ENCODE assay signal across 7 cellular contexts in the genomic region with DNA sequence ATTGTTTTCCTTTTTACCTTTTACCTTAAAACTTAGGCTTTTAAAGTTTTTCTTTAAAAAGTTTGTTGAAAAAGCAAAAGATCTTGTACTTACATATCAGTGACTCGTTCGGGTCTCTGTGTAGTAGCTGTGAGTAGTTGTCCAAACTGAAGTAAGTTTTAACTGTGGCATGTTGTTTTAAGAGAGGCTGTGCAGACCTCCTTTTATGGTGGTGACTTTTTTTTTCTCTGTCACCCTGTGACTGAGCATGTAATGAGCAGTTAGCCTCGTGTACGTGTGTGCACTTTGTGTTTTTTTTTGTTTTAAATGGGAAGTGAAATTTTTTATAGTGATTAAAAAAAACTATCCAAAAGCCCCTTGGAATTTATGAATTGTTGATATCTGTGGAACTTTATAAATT. TPM values are rescaled to one million over a fixed set of nuclear protein-coding genes. Genes with fewer than 3 reads are reported as not detected.
DNase-seq lines count a peak whose midpoint lies in the region; ATAC-seq, FAIRE-seq and TF ChIP-seq lines count a peak whose summit lies in the region.

A gene with protein sequence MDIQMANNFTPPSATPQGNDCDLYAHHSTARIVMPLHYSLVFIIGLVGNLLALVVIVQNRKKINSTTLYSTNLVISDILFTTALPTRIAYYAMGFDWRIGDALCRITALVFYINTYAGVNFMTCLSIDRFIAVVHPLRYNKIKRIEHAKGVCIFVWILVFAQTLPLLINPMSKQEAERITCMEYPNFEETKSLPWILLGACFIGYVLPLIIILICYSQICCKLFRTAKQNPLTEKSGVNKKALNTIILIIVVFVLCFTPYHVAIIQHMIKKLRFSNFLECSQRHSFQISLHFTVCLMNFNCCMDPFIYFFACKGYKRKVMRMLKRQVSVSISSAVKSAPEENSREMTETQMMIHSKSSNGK (minus strand): TSS at position 153 of the 400 bp plus-strand sequence. CDS start 11,254 bp downstream, outside the sequence.

- POLR2A ChIA-PET in endothelial cell of umbilical vein (lab: Charles Lee): no interaction called here

- peak within 1 kb of the TSS; percentile 84 for H3K4me3 ChIP-seq in OCI-LY3 (ENCODE audit: low read length)
- H3K4me3 ChIP-seq in endothelial cell of umbilical vein (replicated peaks in 1 of 3; ENCODE audit: insufficient read depth in 1 of 3, low read depth in 1 of 3, low read length in 3 of 3): no peak within 1 kb of the TSS
- no peak within 1 kb of the TSS for H3K4me3 ChIP-seq in parathyroid adenoma (ENCODE audit: low read depth, low read length)

- ATAC-seq in GM18909 (IDR thresholded peaks at IDR 0.05; ENCODE audit: poor library complexity, unreplicated experiment): peak; percentile 65
- ATAC-seq in HG02763 (IDR thresholded peaks at IDR 0.05; ENCODE audit: unreplicated experiment): peak; percentile 56

- no peak for FAIRE-seq in endothelial cell of umbilical vein (lab: Jason Lieb, UNC)

- peaks cover 34% of the 10 kb centered on the region for H4K20me1 ChIP-seq in OCI-LY3 (ENCODE audit: insufficient read depth, low read length)
- no peaks in the 10 kb centered on the region for H4K20me1 ChIP-seq in endothelial cell of umbilical vein (replicated peaks; ENCODE audit: control insufficient read depth, extremely low read depth, insufficient read depth, low read length)

- peak within 1 kb of the TSS; percentile 79 for H3K9ac ChIP-seq in OCI-LY3 (ENCODE audit: low read length)
- peak within 1 kb of the TSS; percentile 44 for H3K9ac ChIP-seq in endothelial cell of umbilical vein (replicated peaks; ENCODE audit: extremely low read depth, insufficient read depth, low read length)
- no peak within 1 kb of the TSS for H3K9ac ChIP-seq in parathyroid adenoma

- H3K27ac ChIP-seq in OCI-LY3 (ENCODE audit: low read length): peak within 1 kb of the TSS; percentile 68
- peak within 1 kb of the TSS; percentile 79 for H3K27ac ChIP-seq in endothelial cell of umbilical vein (ENCODE audit: insufficient read depth, low read depth, low read length)
- H3K27ac ChIP-seq in parathyroid adenoma: peak within 1 kb of the TSS; percentile 11

- dilution Hi-C loops in endothelial cell of umbilical vein (cut with MboI; ENCODE audit: extremely low pct_ligation_motif_present, low sequenced_read_pairs): no loop called here

- DNase-seq in endothelial cell of umbilical vein (ENCODE audit: low read depth, low spot score): peak; percentile 58
- DNase-seq in inferior parietal cortex (ENCODE audit: extremely low spot score): no peak
- DNase-seq in NCI-H146 (lab: John Stamatoyannopoulos, UW): no peak

- no TSS peak for BruUV-seq in endothelial cell of umbilical vein (replicated peaks; lab: Mats Ljungman, UMichigan)

- no peak within 1 kb of the TSS for H2AFZ ChIP-seq in OCI-LY3 (ENCODE audit: low read depth, low read length)
- no peak within 1 kb of the TSS for H2AFZ ChIP-seq in endothelial cell of umbilical vein (ENCODE audit: low read depth, low read length)
- H2AFZ ChIP-seq in parathyroid adenoma: no peak within 1 kb of the TSS

- no peak for TF ChIP-seq POLR2A in endothelial cell of umbilical vein (IDR thresholded peaks at IDR 0.05; ENCODE audit: low read depth, low read length)

- H3K4me2 ChIP-seq in OCI-LY3 (ENCODE audit: low read length) (peak within 1 kb of the TSS; percentile 86), endothelial cell of umbilical vein (ENCODE audit: insufficient read depth, low read length) (peak within 1 kb of the TSS; percentile 33), parathyroid adenoma (ENCODE audit: low read length) (no peak within 1 kb of the TSS)

- no peaks in the 10 kb centered on the region for H3K9me1 ChIP-seq in endothelial cell of umbilical vein (replicated peaks; ENCODE audit: control insufficient read depth, extremely low read depth, insufficient read depth, low read length)

- H3K4me1 ChIP-seq in OCI-LY3 (ENCODE audit: low read length) (peaks cover 79% of the 10 kb centered on the region), endothelial cell of umbilical vein (ENCODE audit: control insufficient read depth, extremely low read depth, insufficient read depth, low read length) (peaks cover 17% of the 10 kb centered on the region), parathyroid adenoma (no peaks in the 10 kb centered on the region)

- TF ChIP-seq CTCF in OCI-LY3 (IDR thresholded peaks at IDR 0.05; ENCODE audit: low read depth, low read length): no peak
- TF ChIP-seq CTCF in endothelial cell of umbilical vein (IDR thresholded peaks at IDR 0.05; ENCODE audit: extremely low read depth in 1 of 2, insufficient read depth in 1 of 2, low read depth in 1 of 2, low read length in 2 of 2): no peak
- TF ChIP-seq CTCF in parathyroid adenoma (IDR thresholded peaks at IDR 0.05): no peak

- H3K36me3 ChIP-seq in OCI-LY3 (replicated peaks; ENCODE audit: low read depth, low read length) (peaks cover 53% of the 10 kb centered on the region), endothelial cell of umbilical vein (ENCODE audit: control insufficient read depth in 2 of 2, extremely low read depth in 1 of 2, insufficient read depth in 2 of 2, low read length in 2 of 2) (no peaks in the 10 kb centered on the region), parathyroid adenoma (ENCODE audit: control insufficient read depth, insufficient read depth, low read length) (no peaks in the 10 kb centered on the region)

- H3K79me2 ChIP-seq in OCI-LY3 (ENCODE audit: low read length): peaks cover 59% of the 10 kb centered on the region
- no peaks in the 10 kb centered on the region for H3K79me2 ChIP-seq in endothelial cell of umbilical vein (ENCODE audit: control insufficient read depth, insufficient read depth, low read length)
- no peaks in the 10 kb centered on the region for H3K79me2 ChIP-seq in parathyroid adenoma

- CTCF ChIA-PET in endothelial cell of umbilical vein (lab: Charles Lee): interaction anchor here (1.3 to 1.6 kb wide), 4 partner anchors 24 to 81 kb away, joined by 3 to 4 read pairs (median 4); no protein-coding TSS in a partner anchor

- intact Hi-C loops in endothelial cell of umbilical vein (cut with micrococcal nuclease): no loop called here

- peaks cover 6% of the 10 kb centered on the region for H3K9me3 ChIP-seq in OCI-LY3 (ENCODE audit: insufficient read depth, low read length)
- H3K9me3 ChIP-seq in endothelial cell of umbilical vein (replicated peaks; ENCODE audit: control insufficient read depth, insufficient read depth, low read length): no peaks in the 10 kb centered on the region
- no peaks in the 10 kb centered on the region for H3K9me3 ChIP-seq in parathyroid adenoma (ENCODE audit: control insufficient read depth, low read length)

- no peaks in the 10 kb centered on the region; the same call in 1 of the 2 replicates for H3K27me3 ChIP-seq in OCI-LY3 (ENCODE audit: low read depth, low read length)
- H3K27me3 ChIP-seq in endothelial cell of umbilical vein (ENCODE audit: control insufficient read depth in 2 of 2, insufficient read depth in 2 of 2, low read length in 2 of 2): no peaks in the 10 kb centered on the region
- H3K27me3 ChIP-seq in parathyroid adenoma (ENCODE audit: control insufficient read depth, insufficient read depth, low read length): no peaks in the 10 kb centered on the region

TF ChIP-seq in endothelial cell of umbilical vein, 7 proteins besides CTCF, POLR2A, EP300 and RAD21:
- TF ChIP-seq GATA2 (IDR thresholded peaks at IDR 0.05; ENCODE audit: insufficient read depth, insufficient read length, low read depth, low read length): no peak
- TF ChIP-seq FOS (IDR thresholded peaks at IDR 0.05; ENCODE audit: borderline replicate concordance, insufficient read depth, low read length): no peak
- TF ChIP-seq, protein P1, sequence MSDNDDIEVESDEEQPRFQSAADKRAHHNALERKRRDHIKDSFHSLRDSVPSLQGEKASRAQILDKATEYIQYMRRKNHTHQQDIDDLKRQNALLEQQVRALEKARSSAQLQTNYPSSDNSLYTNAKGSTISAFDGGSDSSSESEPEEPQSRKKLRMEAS (IDR thresholded peaks at IDR 0.05; ENCODE audit: insufficient read depth, insufficient read length): no peak
- TF ChIP-seq JUN (IDR thresholded peaks at IDR 0.05; ENCODE audit: borderline replicate concordance, insufficient read depth, insufficient read length, low read depth): no peak

RNA-seq across cellular contexts. Expression of the gene that starts here (rescaled TPM):
- not detected in 2 replicates for total RNA-seq in endothelial cell of umbilical vein
- polyA plus RNA-seq in endothelial cell of umbilical vein: 0.14 and 0.23 TPM in 2 replicates
- polyA plus RNA-seq in endothelial cell of umbilical vein (2011; cell fraction: cytosol; rRNA removed): 0.27 and 0.72 TPM in 2 replicates
- polyA plus RNA-seq in endothelial cell of umbilical vein (2011; cell fraction: nucleus; rRNA removed): 0.33 and 0.67 TPM in 2 replicates
- 0.15 and 0.16 TPM in 2 replicates for polyA plus RNA-seq in endothelial cell of umbilical vein (2012)
- polyA minus RNA-seq in endothelial cell of umbilical vein: 0.38 TPM in 1 of 2 replicates, not detected in the other
- not detected for polyA minus RNA-seq in endothelial cell of umbilical vein (2011; cell fraction: cytosol; rRNA and poly(A)+ RNA removed)
- polyA minus RNA-seq in endothelial cell of umbilical vein (2011; cell fraction: nucleus; rRNA and poly(A)+ RNA removed): 0.67 and 0.72 TPM in 2 replicates

Comparison
In these comparisons a context has a peak if more than half of its experiments do, and no peak if none do; other contexts are left out.
1. Peak in DNase-seq, H3K27ac ChIP-seq, H3K9ac ChIP-seq and H3K4me2 ChIP-seq in endothelial cell of umbilical vein; RNA of the gene not detected or under 1 TPM.
2. H3K27ac ChIP-seq: peak in every context shown above with its lines; median percentile 79 in endothelial cell of umbilical vein; 68 in OCI-LY3; 11 in parathyroid adenoma.